Comparison of ENCODE assay signal across 20 cellular contexts in the genomic region with DNA sequence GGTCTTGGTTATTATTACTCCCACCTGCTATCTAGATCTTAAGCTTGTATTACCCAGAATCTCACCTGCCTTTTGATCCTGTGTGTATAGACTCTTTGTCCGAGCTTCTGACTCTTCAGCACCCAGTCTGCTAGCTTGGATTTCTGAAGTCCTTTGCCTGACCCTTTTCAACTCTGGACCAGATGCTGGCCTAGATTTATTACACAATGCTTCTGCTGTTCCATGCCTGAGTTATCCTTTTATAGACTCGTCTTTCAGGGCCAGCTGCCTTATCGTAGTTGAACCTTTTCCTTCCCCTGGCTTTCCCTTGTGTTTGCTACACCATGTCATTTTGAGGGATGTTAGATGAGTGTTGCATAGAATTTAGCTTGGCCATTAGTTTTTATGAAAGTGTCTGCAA.
"Had no signal": no experiment of that assay in that cellular context is flagged by ENCODE, and none has a peak within 500 bp of the region (broad histone marks: within the 10 kb centered on the region; RNA-seq: fewer than 3 reads in every experiment).

No MANE protein-coding gene starts in this region.

- H3K27ac ChIP-seq: esophagus muscularis mucosa, hepatocyte, stomach, testis had no signal

- H3K27me3 Mint-ChIP-seq: activated CD4-positive, alpha-beta T cell treated with anti-CD3 and anti-CD28 coated beads, Interleukin-2, amount 10 ng/mL, durations not matched to agents 24 days and 14 days; activated naive CD8-positive, alpha-beta T cell treated with anti-CD3 and anti-CD28 coated beads, Interleukin-2, amount 10 ng/mL, durations not matched to agents 7 days and 5 days; activated T-cell treated with anti-CD3 and anti-CD28 coated beads, Interleukin-2, amount 50 U/mL, for 24 hours; brain; natural killer cell treated with Interleukin-12 subunit alpha and Interleukin-12 subunit beta and Interleukin-15 and Interleukin-18, amount 100 ng/mL, for 72 hours; T-cell; type B pancreatic cell had no signal

- H3K4me1 Mint-ChIP-seq: activated CD4-positive, alpha-beta T cell treated with anti-CD3 and anti-CD28 coated beads, Interleukin-2, amount 10 ng/mL, durations not matched to agents 24 days and 14 days; activated naive CD8-positive, alpha-beta T cell treated with anti-CD3 and anti-CD28 coated beads, Interleukin-2, amount 10 ng/mL, durations not matched to agents 7 days and 5 days; brain; mesothelial cell of epicardium; T-cell had no signal

- H3K9me3 Mint-ChIP-seq: activated CD4-positive, alpha-beta T cell treated with anti-CD3 and anti-CD28 coated beads, Interleukin-2, amount 10 ng/mL, durations not matched to agents 24 days and 14 days; activated naive CD8-positive, alpha-beta T cell treated with anti-CD3 and anti-CD28 coated beads, Interleukin-2, amount 10 ng/mL, durations not matched to agents 7 days and 5 days; natural killer cell treated with Interleukin-12 subunit alpha and Interleukin-12 subunit beta and Interleukin-15 and Interleukin-18, amount 100 ng/mL, for 72 hours had no signal

- H3K27me3 ChIP-seq: esophagus muscularis mucosa, hepatocyte, stomach, testis had no signal

- DNase-seq: activated CD4-positive, alpha-beta T cell treated with anti-CD3 and anti-CD28 coated beads, Interleukin-2, amount 10 ng/mL, durations not matched to agents 24 days and 14 days; activated CD8-positive, alpha-beta T cell treated with anti-CD3 and anti-CD28 coated beads, Interleukin-2, amount 10 ng/mL, durations not matched to agents 7 days and 5 days; activated naive CD4-positive, alpha-beta T cell treated with Interleukin-2 at 50 U/mL for 16 hours; activated naive CD8-positive, alpha-beta T cell treated with anti-CD3 and anti-CD28 coated beads, Interleukin-2, amount 10 ng/mL, durations not matched to agents 7 days and 5 days; activated T-cell treated with anti-CD3 and anti-CD28 coated beads, Interleukin-2, amount 50 U/mL, for 24 hours; anterior cingulate cortex; cortex of kidney; effector CD4-positive, alpha-beta T cell; nucleus accumbens; stomach; T-cell; testis had no signal

- H3K27ac Mint-ChIP-seq: activated CD4-positive, alpha-beta T cell treated with anti-CD3 and anti-CD28 coated beads, Interleukin-2, amount 10 ng/mL, durations not matched to agents 24 days and 14 days; activated CD8-positive, alpha-beta T cell treated with anti-CD3 and anti-CD28 coated beads, Interleukin-2, amount 10 ng/mL, durations not matched to agents 7 days and 5 days; activated naive CD8-positive, alpha-beta T cell treated with anti-CD3 and anti-CD28 coated beads, Interleukin-2, amount 10 ng/mL, durations not matched to agents 7 days and 5 days; activated T-helper 2 cell treated with anti-CD3 and anti-CD28 coated beads, Interferon-gamma antibody, Interleukin-2, Interleukin-4, amounts not matched to agents 10 μg/mL and 5 μg/mL and 100 μg/mL, durations not matched to agents 14 hours and 24 hours and 36 hours; brain; mesothelial cell of epicardium; natural killer cell treated with Interleukin-12 subunit alpha and Interleukin-12 subunit beta and Interleukin-15 and Interleukin-18, amount 100 ng/mL, for 72 hours; T-cell; type B pancreatic cell had no signal

- H3K4me3 ChIP-seq: esophagus muscularis mucosa, hepatocyte, lung, stomach, testis had no signal

- H3K4me3 Mint-ChIP-seq: activated CD4-positive, alpha-beta T cell treated with anti-CD3 and anti-CD28 coated beads, Interleukin-2, amount 10 ng/mL, durations not matched to agents 24 days and 14 days; activated CD8-positive, alpha-beta T cell treated with anti-CD3 and anti-CD28 coated beads, Interleukin-2, amount 10 ng/mL, durations not matched to agents 7 days and 5 days; activated naive CD8-positive, alpha-beta T cell treated with anti-CD3 and anti-CD28 coated beads, Interleukin-2, amount 10 ng/mL, durations not matched to agents 7 days and 5 days; activated T-cell treated with anti-CD3 and anti-CD28 coated beads, Interleukin-2, amount 50 U/mL, for 24 hours; brain; mesothelial cell of epicardium; natural killer cell treated with Interleukin-12 subunit alpha and Interleukin-12 subunit beta and Interleukin-15 and Interleukin-18, amount 100 ng/mL, for 72 hours; T-cell; type B pancreatic cell had no signal

- H3K4me1 ChIP-seq: testis had no signal

- ATAC-seq: activated CD8-positive, alpha-beta T cell treated with anti-CD3 and anti-CD28 coated beads, Interleukin-2, amount 10 ng/mL, durations not matched to agents 7 days and 5 days; natural killer cell treated with Interleukin-12 subunit alpha and Interleukin-12 subunit beta and Interleukin-15 and Interleukin-18, amount 100 ng/mL, for 72 hours; T-cell had no signal

- H3K9me3 ChIP-seq: esophagus muscularis mucosa, testis had no signal
